ENCODE assay signal across 18 cellular contexts in the genomic region with DNA sequence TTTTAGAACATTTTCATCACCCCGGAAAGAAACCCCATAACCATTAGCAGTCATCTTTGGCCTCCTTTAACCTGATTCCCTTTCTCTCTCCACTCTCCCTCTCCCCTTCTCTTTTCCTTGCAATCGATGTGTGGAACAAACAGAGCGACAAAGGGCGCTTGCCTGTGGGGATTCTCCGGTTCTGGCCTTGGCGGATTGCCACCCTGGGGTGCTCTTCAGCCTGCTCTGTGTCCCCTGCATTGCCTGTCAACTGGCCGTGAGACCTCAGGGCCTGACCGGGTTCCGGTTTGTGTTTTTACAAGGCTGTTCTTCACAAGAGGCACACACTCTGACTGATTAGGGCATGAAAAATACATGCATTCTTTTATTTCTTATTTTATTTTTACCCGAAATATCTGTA. TPM values are rescaled to one million over a fixed set of nuclear protein-coding genes. Genes with fewer than 3 reads are reported as not detected.
"Had no signal": no experiment of that assay in that cellular context is flagged by ENCODE, and none has a peak within 500 bp of the region (broad histone marks: within the 10 kb centered on the region; RNA-seq: fewer than 3 reads in every experiment).

No MANE protein-coding gene starts in this region.

- ATAC-seq: left lung; naive thymus-derived CD8-positive, alpha-beta T cell had no signal

- H3K36me3 ChIP-seq: left lung, neutrophil, right atrium auricular region, tibial nerve had no signal

- H3K9me3 Mint-ChIP-seq: activated naive CD4-positive, alpha-beta T cell treated with anti-CD3 and anti-CD28 coated beads for 36 hours had no signal

- H3K9me3 ChIP-seq: left lung, neutrophil, right atrium auricular region, tibial nerve had no signal

- H3K36me3 Mint-ChIP-seq: naive thymus-derived CD8-positive, alpha-beta T cell had no signal

- H3K79me2 ChIP-seq: hepatocyte had no signal

- H3K4me3 Mint-ChIP-seq: activated naive CD4-positive, alpha-beta T cell treated with anti-CD3 and anti-CD28 coated beads for 36 hours; naive thymus-derived CD8-positive, alpha-beta T cell had no signal

- H3K27ac Mint-ChIP-seq: activated naive CD4-positive, alpha-beta T cell treated with anti-CD3 and anti-CD28 coated beads for 36 hours had no signal

- H3K27ac ChIP-seq: hepatocyte, left lung, neutrophil, right atrium auricular region, skin epidermis, tibial nerve had no signal

- H2AFZ ChIP-seq: hepatocyte had no signal

- DNase-seq: activated CD4-positive, CD25-positive, alpha-beta regulatory T cell; activated naive CD4-positive, alpha-beta T cell treated with anti-CD3 and anti-CD28 coated beads for 36 hours; stimulated activated CD4-positive, alpha-beta T cell treated with anti-CD3 and anti-CD28 coated beads, Interleukin-15, amount 100 ng/mL, for 24 hours; stimulated activated CD4-positive, alpha-beta T cell treated with anti-CD3 and anti-CD28 coated beads, Interleukin-4, amount 100 ng/mL, for 1 hour; stimulated activated naive CD4-positive, alpha-beta T cell had no signal

- H3K27me3 ChIP-seq: hepatocyte, right atrium auricular region had no signal

- H3K4me1 ChIP-seq: left lung, right atrium auricular region, tibial nerve had no signal

- H3K4me2 ChIP-seq: hepatocyte had no signal

- FAIRE-seq: astrocyte, endometrium, keratinocyte had no signal

- H3K4me3 ChIP-seq: hepatocyte, left lung, right atrium auricular region, skin epidermis, tibial nerve had no signal

RNA-seq across cellular contexts. Expression of a gene that starts 27.8 kb away (rescaled TPM):
- total RNA-seq: activated CD8-positive, alpha-beta memory T cell treated with anti-CD3 and anti-CD28 coated beads for 36 hours; activated naive CD4-positive, alpha-beta T cell treated with anti-CD3 and anti-CD28 coated beads for 36 hours; astrocyte; hepatocyte; left lung; mucosa of gallbladder; right atrium auricular region; subcutaneous adipose tissue; tibial nerve had no signal
